In the genomic region with DNA sequence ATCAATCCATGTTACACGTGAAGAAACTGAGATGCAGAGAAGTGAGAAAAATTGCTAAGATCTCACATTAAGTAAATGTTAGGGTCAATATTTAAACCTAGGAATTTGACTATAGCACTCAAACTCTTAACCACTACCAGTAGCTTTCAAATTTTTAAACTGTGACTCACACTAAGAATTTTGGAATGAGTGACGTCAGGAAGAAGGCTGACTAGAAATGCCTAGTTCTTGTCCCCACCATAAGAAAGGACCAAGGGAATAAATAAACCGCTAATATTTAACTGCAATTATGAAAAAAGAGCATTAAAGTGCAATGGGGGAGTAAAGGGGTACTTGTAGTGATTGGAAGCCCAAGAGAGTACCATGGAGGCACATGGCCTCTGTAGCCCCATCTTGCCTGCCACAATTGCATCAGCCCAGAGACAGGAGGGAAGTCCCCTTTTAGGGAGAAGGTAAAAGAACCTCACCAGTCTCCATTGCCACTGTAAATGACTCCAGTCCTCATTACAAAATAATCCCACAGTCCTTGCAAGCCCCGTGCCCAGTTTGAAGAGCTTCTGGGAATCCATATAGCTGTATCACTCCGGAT, we compare ENCODE assay signal across 1 cellular context.
TF ChIP-seq lines count a peak whose summit lies in the region.

No MANE protein-coding gene starts in this region.

TF ChIP-seq in A549, 52 proteins besides CTCF, POLR2A, EP300 and RAD21 (continued from another document):
- TF ChIP-seq HOXB5 (CRISPR knock-in tag; IDR thresholded peaks at IDR 0.05): peak; percentile 34; the same call in 1 of the 2 replicates
- TF ChIP-seq CBX8 (IDR thresholded peaks at IDR 0.05): no peak
- TF ChIP-seq SMC3 (IDR thresholded peaks at IDR 0.05): no peak
- no peak for TF ChIP-seq EHF (CRISPR knock-in tag; IDR thresholded peaks at IDR 0.05)
- TF ChIP-seq JUN (IDR thresholded peaks at IDR 0.05): peak in 1 of 2 experiments; percentile 48; a peak in 1 of 5 replicates
- peak in 1 of 2 experiments; percentile 56; a peak in 2 of 4 replicates for TF ChIP-seq CEBPB (IDR thresholded peaks at IDR 0.05)
- TF ChIP-seq RCOR1 (IDR thresholded peaks at IDR 0.05; ENCODE audit: low read depth, low read length): no peak
- no peak for TF ChIP-seq KDM1A (IDR thresholded peaks at IDR 0.05; ENCODE audit: low read depth)
- TF ChIP-seq, protein P1, sequence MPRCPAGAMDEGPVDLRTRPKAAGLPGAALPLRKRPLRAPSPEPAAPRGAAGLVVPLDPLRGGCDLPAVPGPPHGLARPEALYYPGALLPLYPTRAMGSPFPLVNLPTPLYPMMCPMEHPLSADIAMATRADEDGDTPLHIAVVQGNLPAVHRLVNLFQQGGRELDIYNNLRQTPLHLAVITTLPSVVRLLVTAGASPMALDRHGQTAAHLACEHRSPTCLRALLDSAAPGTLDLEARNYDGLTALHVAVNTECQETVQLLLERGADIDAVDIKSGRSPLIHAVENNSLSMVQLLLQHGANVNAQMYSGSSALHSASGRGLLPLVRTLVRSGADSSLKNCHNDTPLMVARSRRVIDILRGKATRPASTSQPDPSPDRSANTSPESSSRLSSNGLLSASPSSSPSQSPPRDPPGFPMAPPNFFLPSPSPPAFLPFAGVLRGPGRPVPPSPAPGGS (IDR thresholded peaks at IDR 0.05): no peak
- TF ChIP-seq HDAC2 (IDR thresholded peaks at IDR 0.05): no peak
- TF ChIP-seq ZNF302 (CRISPR knock-in tag; IDR thresholded peaks at IDR 0.05): no peak
- TF ChIP-seq BHLHE40 (IDR thresholded peaks at IDR 0.05; ENCODE audit: low read depth, low read length): no peak
- no peak for TF ChIP-seq TP53 (CRISPR knock-in tag; IDR thresholded peaks at IDR 0.05)
- TF ChIP-seq RARB (CRISPR knock-in tag; IDR thresholded peaks at IDR 0.05): 0 out of 2 replicates have a peak, but pooled peaks have one; percentile 65
- TF ChIP-seq, protein P2, sequence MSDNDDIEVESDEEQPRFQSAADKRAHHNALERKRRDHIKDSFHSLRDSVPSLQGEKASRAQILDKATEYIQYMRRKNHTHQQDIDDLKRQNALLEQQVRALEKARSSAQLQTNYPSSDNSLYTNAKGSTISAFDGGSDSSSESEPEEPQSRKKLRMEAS (IDR thresholded peaks at IDR 0.05): peak; percentile 68
- no peak; the same call in 1 of the 2 replicates for TF ChIP-seq GATA3 (IDR thresholded peaks at IDR 0.05; ENCODE audit: borderline replicate concordance)
- no peak for TF ChIP-seq MAZ (IDR thresholded peaks at IDR 0.05; ENCODE audit: borderline replicate concordance, low read depth, low read length)
- no peak for TF ChIP-seq NR3C1 (IDR thresholded peaks at IDR 0.05)
- TF ChIP-seq JUNB (IDR thresholded peaks at IDR 0.05): peak; percentile 66
- no peak for TF ChIP-seq MYC (IDR thresholded peaks at IDR 0.05; ENCODE audit: borderline replicate concordance, low read length)
- TF ChIP-seq, protein P3, sequence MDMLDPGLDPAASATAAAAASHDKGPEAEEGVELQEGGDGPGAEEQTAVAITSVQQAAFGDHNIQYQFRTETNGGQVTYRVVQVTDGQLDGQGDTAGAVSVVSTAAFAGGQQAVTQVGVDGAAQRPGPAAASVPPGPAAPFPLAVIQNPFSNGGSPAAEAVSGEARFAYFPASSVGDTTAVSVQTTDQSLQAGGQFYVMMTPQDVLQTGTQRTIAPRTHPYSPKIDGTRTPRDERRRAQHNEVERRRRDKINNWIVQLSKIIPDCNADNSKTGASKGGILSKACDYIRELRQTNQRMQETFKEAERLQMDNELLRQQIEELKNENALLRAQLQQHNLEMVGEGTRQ (IDR thresholded peaks at IDR 0.05): no peak
- TF ChIP-seq ZSCAN20 (CRISPR knock-in tag; IDR thresholded peaks at IDR 0.05): no peak
- TF ChIP-seq TFCP2L1 (CRISPR knock-in tag; IDR thresholded peaks at IDR 0.05): no peak
- TF ChIP-seq, protein P4, sequence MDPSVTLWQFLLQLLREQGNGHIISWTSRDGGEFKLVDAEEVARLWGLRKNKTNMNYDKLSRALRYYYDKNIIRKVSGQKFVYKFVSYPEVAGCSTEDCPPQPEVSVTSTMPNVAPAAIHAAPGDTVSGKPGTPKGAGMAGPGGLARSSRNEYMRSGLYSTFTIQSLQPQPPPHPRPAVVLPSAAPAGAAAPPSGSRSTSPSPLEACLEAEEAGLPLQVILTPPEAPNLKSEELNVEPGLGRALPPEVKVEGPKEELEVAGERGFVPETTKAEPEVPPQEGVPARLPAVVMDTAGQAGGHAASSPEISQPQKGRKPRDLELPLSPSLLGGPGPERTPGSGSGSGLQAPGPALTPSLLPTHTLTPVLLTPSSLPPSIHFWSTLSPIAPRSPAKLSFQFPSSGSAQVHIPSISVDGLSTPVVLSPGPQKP (IDR thresholded peaks at IDR 0.05; ENCODE audit: low read depth, low read length): no peak
- no peak for TF ChIP-seq CHD2 (IDR thresholded peaks at IDR 0.05; ENCODE audit: low read length, partially characterized antibody)
- TF ChIP-seq RNF2 (IDR thresholded peaks at IDR 0.05; ENCODE audit: borderline replicate concordance, low read depth): no peak
- TF ChIP-seq, protein P5, sequence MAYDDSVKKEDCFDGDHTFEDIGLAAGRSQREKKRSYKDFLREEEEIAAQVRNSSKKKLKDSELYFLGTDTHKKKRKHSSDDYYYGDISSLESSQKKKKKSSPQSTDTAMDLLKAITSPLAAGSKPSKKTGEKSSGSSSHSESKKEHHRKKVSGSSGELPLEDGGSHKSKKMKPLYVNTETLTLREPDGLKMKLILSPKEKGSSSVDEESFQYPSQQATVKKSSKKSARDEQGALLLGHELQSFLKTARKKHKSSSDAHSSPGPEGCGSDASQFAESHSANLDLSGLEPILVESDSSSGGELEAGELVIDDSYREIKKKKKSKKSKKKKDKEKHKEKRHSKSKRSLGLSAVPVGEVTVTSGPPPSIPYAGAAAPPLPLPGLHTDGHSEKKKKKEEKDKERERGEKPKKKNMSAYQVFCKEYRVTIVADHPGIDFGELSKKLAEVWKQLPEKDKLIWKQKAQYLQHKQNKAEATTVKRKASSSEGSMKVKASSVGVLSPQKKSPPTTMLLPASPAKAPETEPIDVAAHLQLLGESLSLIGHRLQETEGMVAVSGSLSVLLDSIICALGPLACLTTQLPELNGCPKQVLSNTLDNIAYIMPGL (CRISPR knock-in tag; IDR thresholded peaks at IDR 0.05; ENCODE audit: borderline replicate concordance): no peak
- no peak for TF ChIP-seq NPAS2 (CRISPR knock-in tag; IDR thresholded peaks at IDR 0.05; ENCODE audit: borderline replicate concordance)
- no peak for TF ChIP-seq RFX5 (IDR thresholded peaks at IDR 0.05)
- TF ChIP-seq, protein P6, sequence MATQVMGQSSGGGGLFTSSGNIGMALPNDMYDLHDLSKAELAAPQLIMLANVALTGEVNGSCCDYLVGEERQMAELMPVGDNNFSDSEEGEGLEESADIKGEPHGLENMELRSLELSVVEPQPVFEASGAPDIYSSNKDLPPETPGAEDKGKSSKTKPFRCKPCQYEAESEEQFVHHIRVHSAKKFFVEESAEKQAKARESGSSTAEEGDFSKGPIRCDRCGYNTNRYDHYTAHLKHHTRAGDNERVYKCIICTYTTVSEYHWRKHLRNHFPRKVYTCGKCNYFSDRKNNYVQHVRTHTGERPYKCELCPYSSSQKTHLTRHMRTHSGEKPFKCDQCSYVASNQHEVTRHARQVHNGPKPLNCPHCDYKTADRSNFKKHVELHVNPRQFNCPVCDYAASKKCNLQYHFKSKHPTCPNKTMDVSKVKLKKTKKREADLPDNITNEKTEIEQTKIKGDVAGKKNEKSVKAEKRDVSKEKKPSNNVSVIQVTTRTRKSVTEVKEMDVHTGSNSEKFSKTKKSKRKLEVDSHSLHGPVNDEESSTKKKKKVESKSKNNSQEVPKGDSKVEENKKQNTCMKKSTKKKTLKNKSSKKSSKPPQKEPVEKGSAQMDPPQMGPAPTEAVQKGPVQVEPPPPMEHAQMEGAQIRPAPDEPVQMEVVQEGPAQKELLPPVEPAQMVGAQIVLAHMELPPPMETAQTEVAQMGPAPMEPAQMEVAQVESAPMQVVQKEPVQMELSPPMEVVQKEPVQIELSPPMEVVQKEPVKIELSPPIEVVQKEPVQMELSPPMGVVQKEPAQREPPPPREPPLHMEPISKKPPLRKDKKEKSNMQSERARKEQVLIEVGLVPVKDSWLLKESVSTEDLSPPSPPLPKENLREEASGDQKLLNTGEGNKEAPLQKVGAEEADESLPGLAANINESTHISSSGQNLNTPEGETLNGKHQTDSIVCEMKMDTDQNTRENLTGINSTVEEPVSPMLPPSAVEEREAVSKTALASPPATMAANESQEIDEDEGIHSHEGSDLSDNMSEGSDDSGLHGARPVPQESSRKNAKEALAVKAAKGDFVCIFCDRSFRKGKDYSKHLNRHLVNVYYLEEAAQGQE (IDR thresholded peaks at IDR 0.05): no peak
- peak; percentile 70; the same call in 1 of the 2 replicates for TF ChIP-seq HOXB13 (CRISPR knock-in tag; IDR thresholded peaks at IDR 0.05; ENCODE audit: low read depth)
- no peak for TF ChIP-seq PHF8 (IDR thresholded peaks at IDR 0.05; ENCODE audit: borderline replicate concordance, low read depth)
- TF ChIP-seq FOSL2 (IDR thresholded peaks at IDR 0.05): peak; percentile 46; the same call in 1 of the 2 replicates
- TF ChIP-seq FOSL2 (CRISPR knock-in tag; IDR thresholded peaks at IDR 0.05): peak; percentile 92
- TF ChIP-seq FOSB (CRISPR knock-in tag; IDR thresholded peaks at IDR 0.05): no peak
- TF ChIP-seq HOXA7 (CRISPR knock-in tag; IDR thresholded peaks at IDR 0.05): no peak; the same call in 1 of the 2 replicates
- no peak for TF ChIP-seq POLR2AphosphoS2 (conservative IDR thresholded peaks at IDR 0.05; ENCODE audit: low read length)
- TF ChIP-seq, protein P7, sequence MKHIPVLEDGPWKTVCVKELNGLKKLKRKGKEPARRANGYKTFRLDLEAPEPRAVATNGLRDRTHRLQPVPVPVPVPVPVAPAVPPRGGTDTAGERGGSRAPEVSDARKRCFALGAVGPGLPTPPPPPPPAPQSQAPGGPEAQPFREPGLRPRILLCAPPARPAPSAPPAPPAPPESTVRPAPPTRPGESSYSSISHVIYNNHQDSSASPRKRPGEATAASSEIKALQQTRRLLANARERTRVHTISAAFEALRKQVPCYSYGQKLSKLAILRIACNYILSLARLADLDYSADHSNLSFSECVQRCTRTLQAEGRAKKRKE (CRISPR knock-in tag; IDR thresholded peaks at IDR 0.05; ENCODE audit: low read depth): peak; percentile 78; the same call in 1 of the 2 replicates
- no peak for TF ChIP-seq SREBF2 (IDR thresholded peaks at IDR 0.05)
- no peak for TF ChIP-seq MAFK (IDR thresholded peaks at IDR 0.05; ENCODE audit: partially characterized antibody)
- no peak for TF ChIP-seq CHD4 (IDR thresholded peaks at IDR 0.05; ENCODE audit: borderline replicate concordance)
- no peak for TF ChIP-seq NFE2L2 (conservative IDR thresholded peaks at IDR 0.05; ENCODE audit: low read length)
- TF ChIP-seq HEYL (CRISPR knock-in tag; IDR thresholded peaks at IDR 0.05): no peak
- no peak for TF ChIP-seq CBX2 (IDR thresholded peaks at IDR 0.05; ENCODE audit: borderline replicate concordance, low read depth)
